ENCODE assay signal across 15 cellular contexts in genomic region chr5:169758886-169759285, GRCh38.
DNase-seq lines count a peak whose midpoint lies in the region; TF ChIP-seq lines count a peak whose summit lies in the region.
"Had no signal": no experiment of that assay in that cellular context is flagged by ENCODE, and none has a peak within 500 bp of the region (broad histone marks: within the 10 kb centered on the region; RNA-seq: fewer than 3 reads in every experiment).

No MANE protein-coding gene starts in this region.

- intact Hi-C loops in thyroid gland (cut with DNase I), result no loop called here

- H2BK15ac ChIP-seq in mesendoderm (replicated peaks; ENCODE audit: low read depth), result no peak overlapping the region

- DNase-seq in GM23248 (peak; percentile 32), Karpas-422 (no peak), amniotic epithelial cell (ENCODE audit: low read depth) (peak; percentile 41), thyroid gland (peak; percentile 59 to 62), mesendoderm (no peak), NCI-H526 (lab: John Stamatoyannopoulos, UW) (no peak), NCI-H345 treated with DMSO at 0.1 percent for 48 hours (lab: John Stamatoyannopoulos, UW; ENCODE audit: unreplicated experiment) (no peak)
- DNase-seq: CD8-positive, alpha-beta T cell; COR-L47; DMS153; DMS79 treated with DMSO at 0.1 percent for 48 hours; GDM1; H7 had no signal

- H3K27me3 ChIP-seq in GM23248 (replicated peaks; ENCODE audit: insufficient read depth), result no peaks in the 10 kb centered on the region
- H3K27me3 ChIP-seq in Karpas-422 (ENCODE audit: low read length), result no peaks in the 10 kb centered on the region
- H3K27me3 ChIP-seq in thyroid gland, result no peaks in the 10 kb centered on the region
- H3K27me3 ChIP-seq in mesendoderm (ENCODE audit: insufficient read depth, low read length, poor library complexity), result no peaks in the 10 kb centered on the region

- no peak for TF ChIP-seq CTCF in thyroid gland (IDR thresholded peaks at IDR 0.05)

- H3K79me1 ChIP-seq in mesendoderm (ENCODE audit: low read length), result no peaks in the 10 kb centered on the region

- H3K23ac ChIP-seq in mesendoderm (ENCODE audit: low read length), result no peak overlapping the region

- no peak overlapping the region for H2BK120ac ChIP-seq in mesendoderm (ENCODE audit: low read depth, low read length)

- H3K4me1 ChIP-seq in GM23248 (ENCODE audit: insufficient read depth) (peaks cover 38% of the 10 kb centered on the region), Karpas-422 (ENCODE audit: low read length) (peaks cover 95% of the 10 kb centered on the region), thyroid gland (peaks cover 0 to 7% of the 10 kb centered on the region in 2 donors), mesendoderm (ENCODE audit: control insufficient read depth, low read depth, low read length) (peaks cover 6% of the 10 kb centered on the region)
- H3K4me1 ChIP-seq: A549 had no signal

- H4K5ac ChIP-seq in mesendoderm (ENCODE audit: low read length), result no peak overlapping the region

- H3K36me3 ChIP-seq in GM23248 (ENCODE audit: low read depth) (no peaks in the 10 kb centered on the region), Karpas-422 (ENCODE audit: insufficient read depth, low read length) (peaks cover 29% of the 10 kb centered on the region; the same call in 1 of the 2 replicates), thyroid gland (no peaks in the 10 kb centered on the region), mesendoderm (ENCODE audit: control insufficient read depth, insufficient read depth, low read length) (no peaks in the 10 kb centered on the region)

- H3F3A ChIP-seq in GM23248 (ENCODE audit: insufficient read depth), result peaks cover 38% of the 10 kb centered on the region

- no peak overlapping the region for H3K4me3 ChIP-seq in GM23248
- H3K4me3 ChIP-seq in Karpas-422 (ENCODE audit: low read length), result no peak overlapping the region
- H3K4me3 ChIP-seq in thyroid gland (replicated peaks in 1 of 3), result no peak overlapping the region
- no peak overlapping the region for H3K4me3 ChIP-seq in mesendoderm (ENCODE audit: low read length)
- H3K4me3 ChIP-seq: A549, GM23338 had no signal

- no peaks in the 10 kb centered on the region for H4K20me1 ChIP-seq in GM23248 (ENCODE audit: insufficient read depth)
- no peaks in the 10 kb centered on the region for H4K20me1 ChIP-seq in Karpas-422 (ENCODE audit: insufficient read depth, low read depth, low read length)

- H3K56ac ChIP-seq in mesendoderm (ENCODE audit: low read length), result no peak overlapping the region

- no peak overlapping the region for H2BK5ac ChIP-seq in mesendoderm (ENCODE audit: low read length)

- H3K9me2 ChIP-seq in GM23248 (ENCODE audit: insufficient read depth) (no peaks in the 10 kb centered on the region; the same call in 1 of the 2 replicates), Karpas-422 (replicated peaks; ENCODE audit: insufficient read depth, low read length) (no peaks in the 10 kb centered on the region)

- H3K9ac ChIP-seq in GM23248, result no peak overlapping the region
- H3K9ac ChIP-seq in Karpas-422 (ENCODE audit: low read length), result no peak overlapping the region
- H3K9ac ChIP-seq in mesendoderm (ENCODE audit: low read length), result no peak overlapping the region

- H3K27ac ChIP-seq in GM23248 (no peak overlapping the region), Karpas-422 (ENCODE audit: low read length) (peak overlapping the region; percentile 87), thyroid gland (no peak overlapping the region), mesendoderm (ENCODE audit: low read depth, low read length) (no peak overlapping the region)
- H3K27ac ChIP-seq: A549 had no signal

- in situ Hi-C loops in GM23248 (cut with MboI), result no loop called here

- no peaks in the 10 kb centered on the region for H3K9me3 ChIP-seq in GM23248 (ENCODE audit: low read depth)
- no peaks in the 10 kb centered on the region for H3K9me3 ChIP-seq in Karpas-422 (ENCODE audit: low read length)
- no peaks in the 10 kb centered on the region for H3K9me3 ChIP-seq in thyroid gland
- H3K9me3 ChIP-seq: A549 had no signal

- H3K18ac ChIP-seq in mesendoderm (ENCODE audit: low read length), result no peak overlapping the region

- H3K4ac ChIP-seq in mesendoderm (ENCODE audit: low read depth, low read length), result no peak overlapping the region

- TF ChIP-seq POLR2A in thyroid gland (IDR thresholded peaks at IDR 0.05), result no peak

- H4K8ac ChIP-seq in mesendoderm (ENCODE audit: low read depth, low read length), result no peak overlapping the region

- no peak overlapping the region for H2AK5ac ChIP-seq in mesendoderm (ENCODE audit: low read length)

- H3K79me2 ChIP-seq in GM23248 (ENCODE audit: insufficient read depth) (no peaks in the 10 kb centered on the region), Karpas-422 (ENCODE audit: low read length) (peaks cover 31% of the 10 kb centered on the region), mesendoderm (ENCODE audit: control insufficient read depth, insufficient read depth, low read length) (no peaks in the 10 kb centered on the region)

- no peak overlapping the region for H2AFZ ChIP-seq in GM23248
- H2AFZ ChIP-seq in Karpas-422 (ENCODE audit: low read length), result no peak overlapping the region
- H2AFZ ChIP-seq: GM23338 had no signal

- H3K4me2 ChIP-seq in GM23248 (ENCODE audit: unreplicated experiment) (no peak overlapping the region), Karpas-422 (ENCODE audit: low read depth, low read length, poor library complexity, severe bottlenecking) (no peak overlapping the region), mesendoderm (ENCODE audit: low read length) (no peak overlapping the region)
- H3K4me2 ChIP-seq: A549, GM23338 had no signal

Comparison
In these comparisons a context has a peak if more than half of its experiments do, and no peak if none do; other contexts are left out.
1. DNase-seq: peak in GM23248 (single experiment), amniotic epithelial cell (single experiment) and thyroid gland (2 of 2); none in Karpas-422 (single experiment), mesendoderm (single experiment), NCI-H526 (0 of 2) and NCI-H345 treated with DMSO at 0.1 percent for 48 hours (single experiment).